In the genomic region with DNA sequence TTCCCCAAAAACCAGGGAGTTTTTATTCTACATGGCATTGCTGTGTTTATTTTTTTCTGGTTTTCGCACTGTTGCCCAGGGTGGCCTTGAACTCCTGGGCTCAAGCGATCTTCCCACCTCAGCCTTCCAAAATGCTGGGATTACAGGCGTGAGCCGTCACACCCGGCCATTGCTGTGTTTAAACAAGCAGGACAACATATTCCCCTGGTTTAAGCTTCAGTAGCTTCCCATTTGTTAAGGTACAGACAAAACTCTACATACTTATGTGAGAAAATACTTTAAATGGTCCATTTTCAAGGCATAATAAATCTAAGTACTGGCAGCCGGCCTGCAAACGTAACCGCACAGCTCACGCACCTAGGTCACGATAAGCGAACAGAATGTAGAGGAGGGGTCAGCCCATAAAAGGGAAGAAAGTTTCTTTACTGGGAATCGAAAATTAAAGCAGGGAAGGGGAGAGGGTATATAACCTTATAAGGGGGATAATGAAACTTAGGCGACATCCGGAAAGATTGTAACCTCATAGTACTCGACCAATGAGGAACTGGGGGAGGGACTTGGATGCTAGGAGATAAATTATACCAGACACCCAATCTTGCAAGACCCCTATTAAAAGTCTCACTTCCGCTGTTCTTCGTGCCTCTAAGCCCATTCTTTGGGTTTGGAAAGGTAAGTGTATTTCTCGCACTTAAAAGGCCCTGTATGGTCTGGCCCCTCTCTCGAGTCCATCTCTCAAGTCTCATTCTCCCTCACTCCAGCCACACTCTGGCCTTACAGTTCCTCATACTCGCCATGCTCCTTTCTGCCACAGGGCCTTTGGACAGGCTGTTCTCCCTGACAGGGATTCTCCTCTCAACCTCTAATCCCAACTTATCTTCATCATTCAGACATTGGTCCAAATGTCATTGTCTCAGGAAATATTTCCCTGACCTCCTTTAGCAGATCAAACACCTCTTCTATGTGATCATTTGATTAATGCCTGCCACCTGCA, we compare ENCODE assay signal across 2 cellular contexts.
TF ChIP-seq lines count a peak whose summit lies in the region.

No MANE protein-coding gene starts in this region.

TF ChIP-seq in GM12878, 131 proteins besides CTCF, POLR2A, EP300 and RAD21:
- TF ChIP-seq NFXL1 (IDR thresholded peaks at IDR 0.05; ENCODE audit: borderline replicate concordance) (0 out of 2 replicates have a peak, but pooled peaks have one; percentile 19), BMI1 (IDR thresholded peaks at IDR 0.05; ENCODE audit: borderline replicate concordance) (no peak), GATAD2B (conservative IDR thresholded peaks at IDR 0.05; ENCODE audit: low read depth) (no peak)
- TF ChIP-seq, protein P1, sequence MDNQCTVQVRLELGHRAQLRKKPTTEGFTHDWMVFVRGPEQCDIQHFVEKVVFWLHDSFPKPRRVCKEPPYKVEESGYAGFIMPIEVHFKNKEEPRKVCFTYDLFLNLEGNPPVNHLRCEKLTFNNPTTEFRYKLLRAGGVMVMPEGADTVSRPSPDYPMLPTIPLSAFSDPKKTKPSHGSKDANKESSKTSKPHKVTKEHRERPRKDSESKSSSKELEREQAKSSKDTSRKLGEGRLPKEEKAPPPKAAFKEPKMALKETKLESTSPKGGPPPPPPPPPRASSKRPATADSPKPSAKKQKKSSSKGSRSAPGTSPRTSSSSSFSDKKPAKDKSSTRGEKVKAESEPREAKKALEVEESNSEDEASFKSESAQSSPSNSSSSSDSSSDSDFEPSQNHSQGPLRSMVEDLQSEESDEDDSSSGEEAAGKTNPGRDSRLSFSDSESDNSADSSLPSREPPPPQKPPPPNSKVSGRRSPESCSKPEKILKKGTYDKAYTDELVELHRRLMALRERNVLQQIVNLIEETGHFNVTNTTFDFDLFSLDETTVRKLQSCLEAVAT (IDR thresholded peaks at IDR 0.05): peak; percentile 97

TF ChIP-seq in HEK293T, 16 proteins besides CTCF, POLR2A, EP300 and RAD21:
- TF ChIP-seq FOXK2 (IDR thresholded peaks at IDR 0.05): no peak
- no peak for TF ChIP-seq FOXM1 (IDR thresholded peaks at IDR 0.05; ENCODE audit: borderline replicate concordance)
